ENCODE assay signal across 8 cellular contexts in the genomic region with DNA sequence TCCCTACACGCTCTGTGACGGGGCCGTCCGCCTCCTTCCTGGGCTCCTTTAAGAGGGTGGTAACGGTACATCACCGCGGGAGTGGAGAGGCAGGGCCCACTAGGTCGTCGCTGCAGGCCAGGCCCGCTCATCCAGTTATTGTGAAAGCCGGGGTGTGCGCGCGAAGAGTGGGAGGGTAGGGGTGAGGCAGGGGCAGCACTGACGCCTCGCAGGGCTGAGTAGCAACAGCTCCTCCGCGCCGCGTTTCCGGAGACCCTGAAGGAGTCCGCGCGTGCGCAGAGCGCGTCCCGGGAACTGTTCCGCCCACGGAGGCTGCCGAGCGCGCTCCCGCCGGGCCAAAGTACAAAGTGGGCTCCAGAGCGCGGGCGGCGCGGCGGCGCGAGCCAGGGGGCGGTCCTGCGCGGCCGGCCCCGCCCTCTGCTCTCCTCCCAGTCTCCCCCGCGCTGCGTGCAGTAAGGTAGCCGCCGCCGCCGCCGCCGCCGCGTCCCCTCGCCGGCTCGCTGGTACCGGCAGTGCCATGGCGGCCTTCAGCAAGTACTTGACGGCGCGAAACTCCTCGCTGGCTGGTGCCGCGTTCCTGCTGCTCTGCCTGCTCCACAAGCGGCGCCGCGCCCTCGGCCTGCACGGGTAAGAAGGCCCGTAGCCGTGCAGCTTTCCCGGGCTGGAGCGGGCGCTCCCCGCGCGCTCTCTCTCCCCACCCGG. TPM values are rescaled to one million over a fixed set of nuclear protein-coding genes. Genes with fewer than 3 reads are reported as not detected.
DNase-seq lines count a peak whose midpoint lies in the region; ATAC-seq and TF ChIP-seq lines count a peak whose summit lies in the region.

A gene (plus strand): TSS at position 428 of the 702 bp plus-strand sequence. CDS start 90 bp downstream, at position 518.

- intact Hi-C loops in Right ventricle myocardium superior (cut with DNase I) (no loop called here), tibial artery (cut with DNase I; ENCODE audit: low total_unique reads) (no loop called here)

- peak within 1 kb of the TSS; percentile 89 for H3K4me2 ChIP-seq in parathyroid adenoma (ENCODE audit: low read length)

- H3K9me3 ChIP-seq in parathyroid adenoma (ENCODE audit: control insufficient read depth, low read length): no peaks in the 10 kb centered on the region
- H3K9me3 ChIP-seq in tibial artery: no peaks in the 10 kb centered on the region

- peak; percentile 96 for ATAC-seq in HG02763 (IDR thresholded peaks at IDR 0.05; ENCODE audit: unreplicated experiment)
- peak; percentile 98 for ATAC-seq in Right ventricle myocardium superior (ENCODE audit: poor library complexity)

- H2AFZ ChIP-seq in parathyroid adenoma: peak within 1 kb of the TSS; percentile 96

- peak within 1 kb of the TSS; percentile 82 for H3K27ac ChIP-seq in parathyroid adenoma
- H3K27ac ChIP-seq in tibial artery: peak within 1 kb of the TSS; percentile 85 to 95

- TF ChIP-seq CTCF in GM12875 (IDR thresholded peaks at IDR 0.05; ENCODE audit: borderline replicate concordance, insufficient read depth, low read depth, low read length): no peak
- TF ChIP-seq CTCF in parathyroid adenoma (IDR thresholded peaks at IDR 0.05): no peak
- TF ChIP-seq CTCF in tibial artery (IDR thresholded peaks at IDR 0.05): no peak

- no peaks in the 10 kb centered on the region for H3K27me3 ChIP-seq in parathyroid adenoma (ENCODE audit: control insufficient read depth, insufficient read depth, low read length)
- no peaks in the 10 kb centered on the region for H3K27me3 ChIP-seq in tibial artery

- peaks cover 2% of the 10 kb centered on the region for H3K4me1 ChIP-seq in parathyroid adenoma
- H3K4me1 ChIP-seq in tibial artery: peaks cover 0 to 39% (median 23%) of the 10 kb centered on the region in 4 donors

- H3K79me2 ChIP-seq in parathyroid adenoma: no peaks in the 10 kb centered on the region

- H3K9ac ChIP-seq in parathyroid adenoma: peak within 1 kb of the TSS; percentile 13

- DNase-seq in NCI-H1417 treated with DMSO at 0.1 percent for 48 hours (lab: John Stamatoyannopoulos, UW) (peak; percentile 90), SW 1271 (lab: John Stamatoyannopoulos, UW) (peak; percentile 63 to 88), Right ventricle myocardium superior (peak; percentile 99), tibial artery (peak; percentile 98 to 99)
- peak; percentile 94 for DNase-seq in activated naive CD8-positive, alpha-beta T cell treated with anti-CD3 and anti-CD28 coated beads, Interleukin-2, amount 50 U/mL, for 16 hours (ENCODE audit: low read depth, low spot score)

- H3K4me3 ChIP-seq in GM12875 (ENCODE audit: low read depth, low read length) (peak within 1 kb of the TSS; percentile 94), parathyroid adenoma (ENCODE audit: low read depth, low read length) (peak within 1 kb of the TSS; percentile 86), tibial artery (peak within 1 kb of the TSS; percentile 91 to 93)

- H3K36me3 ChIP-seq in parathyroid adenoma (ENCODE audit: control insufficient read depth, insufficient read depth, low read length): no peaks in the 10 kb centered on the region
- no peaks in the 10 kb centered on the region for H3K36me3 ChIP-seq in tibial artery

RNA-seq across cellular contexts. Expression of the gene that starts here (rescaled TPM):
- total RNA-seq in Right ventricle myocardium superior: 65.7 TPM

Comparison
In these comparisons a context has a peak if more than half of its experiments do, and no peak if none do; other contexts are left out.
1. Peak in every context shown above with its lines: DNase-seq, ATAC-seq, H3K4me3 ChIP-seq and H3K27ac ChIP-seq.